10 cellular contexts compared by ENCODE assay signal in genomic region chr2:42138163-42139016, GRCh38. TPM values are rescaled to one million over a fixed set of nuclear protein-coding genes. Genes with fewer than 3 reads are reported as not detected.
DNase-seq lines count a peak whose midpoint lies in the region; ATAC-seq and TF ChIP-seq lines count a peak whose summit lies in the region.
"Had no signal": no experiment of that assay in that cellular context is flagged by ENCODE, and none has a peak within 500 bp of the region (broad histone marks: within the 10 kb centered on the region; RNA-seq: fewer than 3 reads in every experiment).

No MANE protein-coding gene starts in this region.

- H3K9me3 ChIP-seq in RWPE2 (ENCODE audit: severe bottlenecking) (no peaks in the 10 kb centered on the region), esophagus squamous epithelium (no peaks in the 10 kb centered on the region)

- TF ChIP-seq CTCF in RWPE2 (IDR thresholded peaks at IDR 0.05; ENCODE audit: poor library complexity, severe bottlenecking) (no peak), nephron progenitor cell (IDR thresholded peaks at IDR 0.05) (no peak), esophagus squamous epithelium (IDR thresholded peaks at IDR 0.05) (no peak)

- H3K27ac Mint-ChIP-seq in nephron progenitor cell = no peak overlapping the region

- H3K27me3 ChIP-seq in RWPE2 (ENCODE audit: insufficient read depth, poor library complexity, severe bottlenecking) = no peaks in the 10 kb centered on the region
- H3K27me3 ChIP-seq in esophagus squamous epithelium = no peaks in the 10 kb centered on the region

- no peak overlapping the region for H3K4me3 Mint-ChIP-seq in nephron progenitor cell

- no peak overlapping the region for H3K4me3 ChIP-seq in RWPE2 (ENCODE audit: severe bottlenecking)
- H3K4me3 ChIP-seq in skeletal muscle cell (ENCODE audit: low read depth, low read length) = no peak overlapping the region
- no peak overlapping the region for H3K4me3 ChIP-seq in esophagus squamous epithelium

- H3K4me1 Mint-ChIP-seq in nephron progenitor cell = peaks cover 63% of the 10 kb centered on the region

- peak; percentile 72 for ATAC-seq in RWPE2 (ENCODE audit: low read depth)

- H3K4me1 ChIP-seq in RWPE2 (ENCODE audit: insufficient read depth, poor library complexity, severe bottlenecking) (peaks cover 33% of the 10 kb centered on the region), esophagus squamous epithelium (peaks cover 19 to 83% (median 51%) of the 10 kb centered on the region in 3 donors)

- DNase-seq in GM04504 (ENCODE audit: low read depth) (peak; percentile 93), RWPE2 (ENCODE audit: low spot score) (no peak), fibroblast of the conjunctiva (ENCODE audit: low read depth) (peak; percentile 91), skeletal muscle cell (ENCODE audit: low read depth) (peak; percentile 98), nephron progenitor cell (no peak), NCI-H345 (lab: John Stamatoyannopoulos, UW) (no peak), esophagus squamous epithelium (lab: John Stamatoyannopoulos, UW) (no peak), HPDE6-E6E7 (ENCODE audit: extremely low spot score) (no peak)
- DNase-seq: activated CD4-positive, alpha-beta T cell treated with anti-CD3 and anti-CD28 coated beads for 4 hours; stimulated activated CD4-positive, alpha-beta T cell treated with anti-CD3 and anti-CD28 coated beads, Interleukin-1b, Interleukin-23, amount 100 ng/mL, for 48 hours had no signal

- no peak for TF ChIP-seq POLR2A in esophagus squamous epithelium (IDR thresholded peaks at IDR 0.05)

- H3K27me3 Mint-ChIP-seq in nephron progenitor cell (ENCODE audit: low read depth, poor library complexity) = peaks cover 4% of the 10 kb centered on the region

- WGBS in esophagus squamous epithelium, 2 donors = 52 to 59% methylated on average over 3 to 4 of the region's 5 CpGs

- no peaks in the 10 kb centered on the region for H3K36me3 Mint-ChIP-seq in nephron progenitor cell (ENCODE audit: low read depth)

- no peaks in the 10 kb centered on the region for H3K36me3 ChIP-seq in RWPE2 (ENCODE audit: low read depth)
- no peaks in the 10 kb centered on the region for H3K36me3 ChIP-seq in esophagus squamous epithelium

- H3K27ac ChIP-seq in RWPE2 (ENCODE audit: poor library complexity, severe bottlenecking) = peak overlapping the region; percentile 17
- H3K27ac ChIP-seq in esophagus squamous epithelium = no peak overlapping the region

- intact Hi-C loops in esophagus squamous epithelium (cut with DNase I) = no loop called here

- H3K9me3 Mint-ChIP-seq in nephron progenitor cell = no peaks in the 10 kb centered on the region

RNA-seq across cellular contexts. Expression of gene EML4, which starts 30.8 kb away (rescaled TPM):
- total RNA-seq in esophagus squamous epithelium = 10 to 100 TPM; 11.6 to 29.8 (median 22.4) TPM

Comparison
In these comparisons a context has a peak if more than half of its experiments do, and no peak if none do; other contexts are left out.
1. DNase-seq: peak in GM04504 (single experiment), fibroblast of the conjunctiva (single experiment) and skeletal muscle cell (single experiment); none in RWPE2 (single experiment), nephron progenitor cell (single experiment), NCI-H345 (single experiment), esophagus squamous epithelium (single experiment) and HPDE6-E6E7 (single experiment).